ENCODE assay signal across 8 cellular contexts in genomic region chr2:73176205-73176880, GRCh38. TPM values are rescaled to one million over a fixed set of nuclear protein-coding genes. Genes with fewer than 3 reads are reported as not detected.
DNase-seq lines count a peak whose midpoint lies in the region; ATAC-seq and TF ChIP-seq lines count a peak whose summit lies in the region.

No MANE protein-coding gene starts in this region.

- peaks cover 28% of the 10 kb centered on the region for H3K4me1 ChIP-seq in suprapubic skin

- intact Hi-C loops in left colon (cut with DNase I, micrococcal nuclease) = no loop called here

- H3K27me3 ChIP-seq in HL-60 (ENCODE audit: insufficient read depth, poor library complexity, severe bottlenecking) = peaks cover 37% of the 10 kb centered on the region
- peaks cover 40% of the 10 kb centered on the region for H3K27me3 ChIP-seq in suprapubic skin

- H3K27ac ChIP-seq in HL-60 (replicated peaks) = no peak overlapping the region
- H3K27ac ChIP-seq in suprapubic skin = peak overlapping the region; percentile 73

- in situ Hi-C loops in astrocyte of the cerebellum (cut with HindIII; ENCODE audit: low sequenced_read_pairs) = no loop called here

- H3K4me3 ChIP-seq in HL-60 (replicated peaks; ENCODE audit: insufficient read depth, low read length) (peak overlapping the region; percentile 19), astrocyte of the cerebellum (ENCODE audit: low read depth, low read length) (peak overlapping the region; percentile 54), suprapubic skin (peak overlapping the region; percentile 55)

- no peak for TF ChIP-seq EP300 in suprapubic skin (IDR thresholded peaks at IDR 0.05)

- no peaks in the 10 kb centered on the region for H3K9me3 ChIP-seq in suprapubic skin

- no peaks in the 10 kb centered on the region for H3K36me3 ChIP-seq in suprapubic skin

- TF ChIP-seq CTCF in HL-60 (IDR thresholded peaks at IDR 0.05; ENCODE audit: insufficient read depth, low read length) (no peak), astrocyte of the cerebellum (IDR thresholded peaks at IDR 0.05; ENCODE audit: low read depth, low read length, missing control alignments) (no peak), suprapubic skin (IDR thresholded peaks at IDR 0.05) (no peak)

- peak; percentile 39 for ATAC-seq in left colon
- no peak for ATAC-seq in HG03139 (IDR thresholded peaks at IDR 0.05; ENCODE audit: unreplicated experiment)

- DNase-seq in AG20443 (ENCODE audit: low spot score) = peak; percentile 39
- DNase-seq in HL-60 (ENCODE audit: low read depth in 1 of 2, low spot score in 1 of 2) = peak; percentile 9 to 32
- DNase-seq in astrocyte of the cerebellum (ENCODE audit: low read depth) = no peak
- peak in 1 of 2 donors; percentile 41 for DNase-seq in left colon
- DNase-seq in suprapubic skin (ENCODE audit: low spot score in 2 of 2) = no peak
- DNase-seq in hepatic stellate cell (ENCODE audit: low spot score) = no peak
- no peak for DNase-seq in NCI-H2107 (lab: John Stamatoyannopoulos, UW)

- 3% methylated on average over 26 of the region's 31 CpGs for WGBS in suprapubic skin

- TF ChIP-seq POLR2A in suprapubic skin (IDR thresholded peaks at IDR 0.05) = no peak

RNA-seq across cellular contexts. Expression of gene NOTO, which starts 26.0 kb away (rescaled TPM):
- total RNA-seq in left colon = under 1 TPM in 1 of 2 donors, not detected in 1; 0.08 TPM
- total RNA-seq in suprapubic skin = not detected

RNA-seq across cellular contexts. Expression of gene SMYD5, which starts 37.7 kb away (rescaled TPM):
- total RNA-seq in left colon (10 to 100 TPM in 1 of 2 donors, 1 to 10 TPM in 1; 9.2 to 14.4 TPM), suprapubic skin (10 to 100 TPM; 17.0 to 38.4 (median 20.0) TPM)

RNA-seq across cellular contexts. Expression of gene PRADC1, which starts 56.7 kb away (rescaled TPM):
- total RNA-seq in left colon = 10 to 100 TPM; 40.2 to 51.9 TPM
- 10 to 100 TPM in 3 of 4 donors, 1 to 10 TPM in 1; 7.4 to 34.8 (median 25.3) TPM for total RNA-seq in suprapubic skin

RNA-seq across cellular contexts. Expression of gene CCT7, which starts 57.8 kb away (rescaled TPM):
- total RNA-seq in left colon (100 to 1,000 TPM; 120 to 140 TPM), suprapubic skin (100 to 1,000 TPM in 3 of 4 donors, 10 to 100 TPM in 1; 99.7 to 175 (median 158) TPM)

Comparison
In these comparisons a context has a peak if more than half of its experiments do, and no peak if none do; other contexts are left out.
1. DNase-seq: peak in AG20443 (single experiment) and HL-60 (2 of 2); none in astrocyte of the cerebellum (single experiment), suprapubic skin (0 of 2), hepatic stellate cell (single experiment) and NCI-H2107 (single experiment).
2. Peak in every context shown above with its lines, with median percentiles within 50 percentile points of each other: H3K4me3 ChIP-seq.